In the genomic region with DNA sequence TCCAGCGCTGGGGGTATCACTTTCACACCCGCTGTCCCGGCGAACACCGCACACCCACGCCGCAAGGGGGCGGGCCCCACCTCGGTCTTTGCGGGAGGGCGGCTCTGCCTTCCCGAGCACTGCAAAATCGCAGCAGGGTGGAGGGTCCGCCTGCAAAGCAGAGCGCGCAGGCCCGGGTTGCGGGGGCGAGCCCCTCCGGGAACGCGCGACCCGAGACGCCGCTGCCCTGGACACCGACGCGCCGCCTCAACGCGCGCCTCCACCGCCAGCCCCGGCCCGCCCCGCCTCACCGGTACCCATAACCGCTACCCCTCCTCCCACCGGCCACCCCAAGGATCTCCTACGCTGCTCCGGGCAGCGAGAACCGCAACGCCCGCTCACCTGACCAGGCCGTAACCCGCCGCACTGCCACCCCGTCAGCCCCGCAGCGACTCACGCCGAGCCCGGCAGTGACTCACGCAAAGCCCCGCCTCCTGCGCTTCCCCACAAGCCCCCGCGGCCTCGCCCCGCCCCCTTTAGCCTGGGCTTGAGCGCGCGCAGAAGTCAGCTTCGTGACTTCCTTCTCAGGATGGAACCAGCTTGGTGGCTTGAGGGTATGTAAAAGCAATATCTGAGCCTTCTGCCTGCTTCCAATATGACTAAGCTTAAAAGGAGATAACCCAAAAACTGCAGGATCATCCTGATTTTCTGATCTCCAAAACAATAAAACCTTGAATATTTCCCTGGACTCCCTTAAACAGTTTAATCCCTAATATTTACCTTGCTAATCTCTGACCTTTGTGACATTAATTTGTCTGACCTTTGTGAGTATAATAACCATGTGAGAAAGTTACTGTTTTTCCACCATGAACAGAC, we compare ENCODE assay signal across 8 cellular contexts.
DNase-seq lines count a peak whose midpoint lies in the region; ATAC-seq, FAIRE-seq and TF ChIP-seq lines count a peak whose summit lies in the region.

A gene with protein sequence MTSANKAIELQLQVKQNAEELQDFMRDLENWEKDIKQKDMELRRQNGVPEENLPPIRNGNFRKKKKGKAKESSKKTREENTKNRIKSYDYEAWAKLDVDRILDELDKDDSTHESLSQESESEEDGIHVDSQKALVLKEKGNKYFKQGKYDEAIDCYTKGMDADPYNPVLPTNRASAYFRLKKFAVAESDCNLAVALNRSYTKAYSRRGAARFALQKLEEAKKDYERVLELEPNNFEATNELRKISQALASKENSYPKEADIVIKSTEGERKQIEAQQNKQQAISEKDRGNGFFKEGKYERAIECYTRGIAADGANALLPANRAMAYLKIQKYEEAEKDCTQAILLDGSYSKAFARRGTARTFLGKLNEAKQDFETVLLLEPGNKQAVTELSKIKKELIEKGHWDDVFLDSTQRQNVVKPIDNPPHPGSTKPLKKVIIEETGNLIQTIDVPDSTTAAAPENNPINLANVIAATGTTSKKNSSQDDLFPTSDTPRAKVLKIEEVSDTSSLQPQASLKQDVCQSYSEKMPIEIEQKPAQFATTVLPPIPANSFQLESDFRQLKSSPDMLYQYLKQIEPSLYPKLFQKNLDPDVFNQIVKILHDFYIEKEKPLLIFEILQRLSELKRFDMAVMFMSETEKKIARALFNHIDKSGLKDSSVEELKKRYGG (minus strand): TSS at position 460 of the 855 bp plus-strand sequence. CDS start 3,190 bp downstream, outside the sequence.

- H3K36me3 Mint-ChIP-seq in nephron progenitor cell (ENCODE audit: low read depth), result peaks cover 28% of the 10 kb centered on the region

- no peaks in the 10 kb centered on the region for H3K9me3 Mint-ChIP-seq in nephron progenitor cell
- H3K9me3 Mint-ChIP-seq in stimulated activated naive CD8-positive, alpha-beta T cell treated with anti-CD3 and anti-CD28 coated beads, Interleukin-15, amount 100 ng/mL, for 72 hours, result no peaks in the 10 kb centered on the region

- H3K4me1 Mint-ChIP-seq in nephron progenitor cell, result peaks cover 37% of the 10 kb centered on the region
- peaks cover 46% of the 10 kb centered on the region for H3K4me1 Mint-ChIP-seq in stimulated activated naive CD8-positive, alpha-beta T cell treated with anti-CD3 and anti-CD28 coated beads, Interleukin-15, amount 100 ng/mL, for 72 hours

- H3F3A ChIP-seq in Loucy (ENCODE audit: low read depth), result no peaks in the 10 kb centered on the region

- TF ChIP-seq CTCF in Loucy (conservative IDR thresholded peaks at IDR 0.05; ENCODE audit: low read length) (peak; percentile 59), nephron progenitor cell (IDR thresholded peaks at IDR 0.05) (peak; percentile 56)

- peak within 1 kb of the TSS; percentile 93 for H3K27ac Mint-ChIP-seq in nephron progenitor cell
- peak within 1 kb of the TSS; percentile 99 to 100 for H3K27ac Mint-ChIP-seq in stimulated activated naive CD8-positive, alpha-beta T cell treated with anti-CD3 and anti-CD28 coated beads, Interleukin-15, amount 100 ng/mL, for 72 hours

- no peaks in the 10 kb centered on the region for H3K27me3 ChIP-seq in Loucy (ENCODE audit: insufficient read depth, low read length, poor library complexity, severe bottlenecking)

- H3K9ac ChIP-seq in Loucy (ENCODE audit: low read depth, low read length, poor library complexity, severe bottlenecking), result peak within 1 kb of the TSS; percentile 84

- H3K79me2 ChIP-seq in Loucy (ENCODE audit: insufficient read depth, low read length), result peaks cover 64% of the 10 kb centered on the region

- H3K27me3 Mint-ChIP-seq in nephron progenitor cell (ENCODE audit: low read depth, poor library complexity), result no peaks in the 10 kb centered on the region
- H3K27me3 Mint-ChIP-seq in stimulated activated naive CD8-positive, alpha-beta T cell treated with anti-CD3 and anti-CD28 coated beads, Interleukin-15, amount 100 ng/mL, for 72 hours, result no peaks in the 10 kb centered on the region

- peak within 1 kb of the TSS; percentile 91 for H3K4me3 Mint-ChIP-seq in nephron progenitor cell
- H3K4me3 Mint-ChIP-seq in stimulated activated naive CD8-positive, alpha-beta T cell treated with anti-CD3 and anti-CD28 coated beads, Interleukin-15, amount 100 ng/mL, for 72 hours, result peak within 1 kb of the TSS; percentile 98

- ATAC-seq in stimulated activated naive CD8-positive, alpha-beta T cell treated with anti-CD3 and anti-CD28 coated beads, Interleukin-15, amount 100 ng/mL, for 72 hours, result peak; percentile 95

- DNase-seq in ELF-1 (ENCODE audit: low read depth, low spot score), result peak; percentile 92
- DNase-seq in H54 (ENCODE audit: insufficient read length, low spot score), result peak; percentile 78
- DNase-seq in SHP77 treated with DMSO at 0.1 percent for 48 hours (lab: John Stamatoyannopoulos, UW), result peak; percentile 58
- peak; percentile 99 for DNase-seq in activated effector memory CD4-positive, alpha-beta T cell treated with anti-CD3 and anti-CD28 coated beads, Interleukin-2, amount 50 U/mL, for 16 hours
- DNase-seq in fibroblast of the conjunctiva (ENCODE audit: low read depth), result peak; percentile 86
- DNase-seq in nephron progenitor cell, result peak; percentile 97
- DNase-seq in stimulated activated naive CD8-positive, alpha-beta T cell treated with anti-CD3 and anti-CD28 coated beads, Interleukin-15, amount 100 ng/mL, for 72 hours, result peak; percentile 96 to 98

- no peaks in the 10 kb centered on the region for H3K9me2 ChIP-seq in Loucy (replicated peaks; ENCODE audit: low read depth, low read length)

- peaks cover 65% of the 10 kb centered on the region for H3K4me1 ChIP-seq in Loucy (ENCODE audit: insufficient read depth, low read length, poor library complexity, severe bottlenecking)

- TF ChIP-seq POLR2A in H54 (IDR thresholded peaks at IDR 0.05; ENCODE audit: low read depth, low read length), result peak; percentile 95

- peak within 1 kb of the TSS; percentile 79 for H3K4me3 ChIP-seq in Loucy (ENCODE audit: low read length, poor library complexity, severe bottlenecking)

- no peaks in the 10 kb centered on the region for H3K36me3 ChIP-seq in Loucy (ENCODE audit: insufficient read depth, low read length)

- FAIRE-seq in H54 (lab: Jason Lieb, UNC), result peak; percentile 88

- H4K20me1 ChIP-seq in Loucy (ENCODE audit: insufficient read depth, low read length, poor library complexity, severe bottlenecking), result peaks cover 25% of the 10 kb centered on the region

- peak within 1 kb of the TSS; percentile 81 for H3K4me2 ChIP-seq in Loucy (ENCODE audit: low read depth, low read length, poor library complexity, severe bottlenecking)

- H2AFZ ChIP-seq in Loucy (ENCODE audit: low read length), result peak within 1 kb of the TSS; percentile 69

- no peaks in the 10 kb centered on the region for H3K9me3 ChIP-seq in Loucy (ENCODE audit: insufficient read depth, low read depth, low read length)

Comparison
In these comparisons a context has a peak if more than half of its experiments do, and no peak if none do; other contexts are left out.
1. Peak in every context shown above with its lines: DNase-seq, ATAC-seq and H3K4me3 ChIP-seq.